ENCODE assay signal across 8 cellular contexts in the genomic region with DNA sequence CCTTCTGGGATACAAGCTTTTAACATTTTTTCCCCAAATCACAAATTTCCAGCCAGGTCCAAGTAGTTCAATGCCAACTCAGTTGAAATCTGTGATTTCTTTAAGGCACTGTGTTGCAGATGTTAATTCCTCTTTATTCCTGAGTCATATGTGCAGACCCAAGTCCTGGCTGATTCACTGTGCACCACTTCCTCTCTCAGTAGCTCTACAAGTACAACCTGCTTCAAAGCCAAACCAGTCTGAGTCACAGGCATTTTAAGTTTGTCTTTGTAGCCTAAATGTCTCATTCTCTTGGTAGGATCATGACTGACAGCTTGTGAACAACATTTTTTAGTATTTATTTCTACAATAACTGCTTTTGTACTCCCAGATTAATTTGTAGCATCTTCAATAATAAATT.
DNase-seq lines count a peak whose midpoint lies in the region; ATAC-seq, FAIRE-seq and TF ChIP-seq lines count a peak whose summit lies in the region.

No MANE protein-coding gene starts in this region.

- no peak overlapping the region for H3K9ac ChIP-seq in mesendoderm (ENCODE audit: low read length)

- H3K27me3 ChIP-seq in SJSA1 (replicated peaks), result no peaks in the 10 kb centered on the region
- H3K27me3 ChIP-seq in small intestine (ENCODE audit: control insufficient read depth in 2 of 2, insufficient read depth in 2 of 2, low read length in 2 of 2), result no peaks in the 10 kb centered on the region
- peaks cover 0 to 17% (median 0%) of the 10 kb centered on the region in 7 donors for H3K27me3 ChIP-seq in spleen (replicated peaks in 1 of 7)
- no peaks in the 10 kb centered on the region for H3K27me3 ChIP-seq in mesendoderm (ENCODE audit: insufficient read depth, low read length, poor library complexity)

- H3K36me3 ChIP-seq in SJSA1 (no peaks in the 10 kb centered on the region), small intestine (ENCODE audit: control insufficient read depth in 2 of 2, insufficient read depth in 2 of 2, low read length in 2 of 2) (no peaks in the 10 kb centered on the region), spleen (no peaks in the 10 kb centered on the region), mesendoderm (ENCODE audit: control insufficient read depth, insufficient read depth, low read length) (no peaks in the 10 kb centered on the region)

- H3K56ac ChIP-seq in mesendoderm (ENCODE audit: low read length), result no peak overlapping the region

- no peaks in the 10 kb centered on the region for H3K79me1 ChIP-seq in mesendoderm (ENCODE audit: low read length)

- H2BK120ac ChIP-seq in mesendoderm (ENCODE audit: low read depth, low read length), result no peak overlapping the region

- no peak overlapping the region for H2BK5ac ChIP-seq in mesendoderm (ENCODE audit: low read length)

- peak; percentile 33 for FAIRE-seq in small intestine (lab: Jason Lieb, UNC)

- TF ChIP-seq POLR2A in spleen (IDR thresholded peaks at IDR 0.05), result no peak

- no peak overlapping the region for H2BK15ac ChIP-seq in mesendoderm (replicated peaks; ENCODE audit: low read depth)

- no peak overlapping the region for H4K5ac ChIP-seq in mesendoderm (ENCODE audit: low read length)

- H3K79me2 ChIP-seq in mesendoderm (ENCODE audit: control insufficient read depth, insufficient read depth, low read length), result no peaks in the 10 kb centered on the region

- no peak overlapping the region for H4K8ac ChIP-seq in mesendoderm (ENCODE audit: low read depth, low read length)

- H3K4me1 ChIP-seq in SJSA1 (replicated peaks) (peaks cover 19% of the 10 kb centered on the region), small intestine (ENCODE audit: control insufficient read depth in 2 of 2, insufficient read depth in 1 of 2, low read depth in 1 of 2, low read length in 1 of 2) (no peaks in the 10 kb centered on the region), spleen (no peaks in the 10 kb centered on the region), mesendoderm (ENCODE audit: control insufficient read depth, low read depth, low read length) (no peaks in the 10 kb centered on the region)

- H3K18ac ChIP-seq in mesendoderm (ENCODE audit: low read length), result no peak overlapping the region

- H3K4me3 ChIP-seq in SJSA1, result no peak overlapping the region
- no peak overlapping the region for H3K4me3 ChIP-seq in small intestine (ENCODE audit: low read depth in 1 of 2, low read length in 2 of 2)
- H3K4me3 ChIP-seq in spleen, result no peak overlapping the region
- no peak overlapping the region for H3K4me3 ChIP-seq in mesendoderm (ENCODE audit: low read length)

- H3K23ac ChIP-seq in mesendoderm (ENCODE audit: low read length), result no peak overlapping the region

- no peak overlapping the region for H3K27ac ChIP-seq in SJSA1
- no peak overlapping the region for H3K27ac ChIP-seq in small intestine (ENCODE audit: low read depth in 1 of 2, low read length in 1 of 2)
- peak overlapping the region in 1 of 8 donors; percentile 21 for H3K27ac ChIP-seq in spleen
- no peak overlapping the region for H3K27ac ChIP-seq in mesendoderm (ENCODE audit: low read depth, low read length)

- ATAC-seq in GM21619 (IDR thresholded peaks at IDR 0.05; ENCODE audit: unreplicated experiment) (peak; percentile 58), GM21447 (IDR thresholded peaks at IDR 0.05; ENCODE audit: unreplicated experiment) (no peak)

- intact Hi-C loops in spleen (cut with DNase I; ENCODE audit: low total_unique reads), result no loop called here

- no peak overlapping the region for H3K4ac ChIP-seq in mesendoderm (ENCODE audit: low read depth, low read length)

- no peak overlapping the region for H2AK5ac ChIP-seq in mesendoderm (ENCODE audit: low read length)

- DNase-seq in SJSA1 (ENCODE audit: low read depth in 1 of 2, low spot score in 2 of 2) (peak; percentile 49 to 61), dedifferentiated amniotic fluid mesenchymal stem cell (ENCODE audit: extremely low spot score) (peak; percentile 43), small intestine (no peak), spleen (no peak), NCI-H526 (lab: John Stamatoyannopoulos, UW) (no peak), mesendoderm (no peak)

- H3K4me2 ChIP-seq in mesendoderm (ENCODE audit: low read length), result no peak overlapping the region

- no peaks in the 10 kb centered on the region for H3K9me3 ChIP-seq in SJSA1 (replicated peaks)
- H3K9me3 ChIP-seq in small intestine (ENCODE audit: control insufficient read depth, low read depth), result no peaks in the 10 kb centered on the region
- no peaks in the 10 kb centered on the region for H3K9me3 ChIP-seq in spleen

- no peak for TF ChIP-seq CTCF in spleen (IDR thresholded peaks at IDR 0.05 in 8 of 11, conservative IDR thresholded peaks at IDR 0.05 in 3 of 11)

Comparison
In these comparisons a context has a peak if more than half of its experiments do, and no peak if none do; other contexts are left out.
1. DNase-seq: peak in SJSA1 (2 of 2) and dedifferentiated amniotic fluid mesenchymal stem cell (single experiment); none in small intestine (single experiment), spleen (single experiment), NCI-H526 (0 of 2) and mesendoderm (single experiment).